8 cellular contexts compared by ENCODE assay signal in genomic region chr16:25257504-25257955, GRCh38. TPM values are rescaled to one million over a fixed set of nuclear protein-coding genes. Genes with fewer than 3 reads are reported as not detected.
A peak's percentile ranks its signal among the peaks of the same experiment; 100 is the strongest.
DNase-seq lines count a peak whose midpoint lies in the region; TF ChIP-seq lines count a peak whose summit lies in the region.

Gene ZKSCAN2, minus strand, starts transcription at chr16:25257845. Its CDS starts 718 bp downstream, at chr16:25257127.

- H2AFZ ChIP-seq in parathyroid adenoma = peak within 1 kb of the TSS; percentile 99

- H3K79me2 ChIP-seq in parathyroid adenoma = peaks cover 2% of the 10 kb centered on the region

- peak in 1 of 2 donors; percentile 81 for TF ChIP-seq EP300 in tibial nerve (IDR thresholded peaks at IDR 0.05)

- WGBS in tibial nerve, 2 donors = 0% methylated on average over 11 to 47 of the region's 65 CpGs

- H3K4me1 ChIP-seq in cardiac muscle cell (ENCODE audit: low read depth) = peaks cover 26% of the 10 kb centered on the region
- peaks cover 18% of the 10 kb centered on the region for H3K4me1 ChIP-seq in parathyroid adenoma
- peaks cover 0 to 39% (median 23%) of the 10 kb centered on the region in 4 donors for H3K4me1 ChIP-seq in tibial nerve

- H3K9ac ChIP-seq in parathyroid adenoma = peak within 1 kb of the TSS; percentile 97

- peaks cover 16% of the 10 kb centered on the region for H3K36me3 ChIP-seq in cardiac muscle cell
- H3K36me3 ChIP-seq in parathyroid adenoma (ENCODE audit: control insufficient read depth, insufficient read depth, low read length) = no peaks in the 10 kb centered on the region
- H3K36me3 ChIP-seq in tibial nerve = peaks cover 0 to 30% (median 0%) of the 10 kb centered on the region in 3 donors

- peak within 1 kb of the TSS; percentile 98 for H3K4me2 ChIP-seq in parathyroid adenoma (ENCODE audit: low read length)

- TF ChIP-seq CTCF in LNCaP clone FGC (IDR thresholded peaks at IDR 0.05; ENCODE audit: control insufficient read depth, extremely low read depth, insufficient read depth) (no peak), cardiac muscle cell (IDR thresholded peaks at IDR 0.05; ENCODE audit: low read depth, low read length) (no peak), parathyroid adenoma (IDR thresholded peaks at IDR 0.05) (no peak), tibial nerve (IDR thresholded peaks at IDR 0.05) (peak in 1 of 5 experiments; percentile 21)

- H3K27me3 ChIP-seq in cardiac muscle cell = no peaks in the 10 kb centered on the region
- H3K27me3 ChIP-seq in parathyroid adenoma (ENCODE audit: control insufficient read depth, insufficient read depth, low read length) = no peaks in the 10 kb centered on the region
- no peaks in the 10 kb centered on the region for H3K27me3 ChIP-seq in tibial nerve

- H3K27ac ChIP-seq in cardiac muscle cell = peak within 1 kb of the TSS; percentile 99
- peak within 1 kb of the TSS; percentile 98 for H3K27ac ChIP-seq in parathyroid adenoma
- peak within 1 kb of the TSS; percentile 97 for H3K27ac ChIP-seq in tibial nerve

- H3K4me3 ChIP-seq in LNCaP clone FGC (ENCODE audit: low read depth, low read length) = peak within 1 kb of the TSS; percentile 66
- peak within 1 kb of the TSS; percentile 49 for H3K4me3 ChIP-seq in cardiac muscle cell
- peak within 1 kb of the TSS; percentile 91 for H3K4me3 ChIP-seq in parathyroid adenoma (ENCODE audit: low read depth, low read length)
- peak within 1 kb of the TSS; percentile 69 to 91 (median 79) for H3K4me3 ChIP-seq in tibial nerve

- no peaks in the 10 kb centered on the region for H3K9me3 ChIP-seq in cardiac muscle cell (ENCODE audit: low read depth)
- no peaks in the 10 kb centered on the region for H3K9me3 ChIP-seq in parathyroid adenoma (ENCODE audit: control insufficient read depth, low read length)
- H3K9me3 ChIP-seq in tibial nerve = no peaks in the 10 kb centered on the region

- DNase-seq in GM03348 (ENCODE audit: low spot score) = peak; percentile 98
- DNase-seq in GOT3 (lab: John Stamatoyannopoulos, UW) = peak; percentile 63
- DNase-seq in LNCaP clone FGC (ENCODE audit: low read depth) = peak; percentile 61
- DNase-seq in SKM-1 treated with dmso at 0.1 percent for 144 hours (lab: John Stamatoyannopoulos, UW; ENCODE audit: unreplicated experiment) = peak; percentile 79
- DNase-seq in activated naive CD8-positive, alpha-beta T cell treated with anti-CD3 and anti-CD28 coated beads, Interleukin-2, amount 50 U/mL, for 16 hours (ENCODE audit: low read depth, low spot score) = peak; percentile 61
- peak; percentile 93 to 94 for DNase-seq in cardiac muscle cell (ENCODE audit: low read depth in 1 of 2, low spot score in 1 of 2)
- DNase-seq in tibial nerve (ENCODE audit: low spot score in 2 of 2) = peak; percentile 73 to 81

- TF ChIP-seq POLR2A in tibial nerve (IDR thresholded peaks at IDR 0.05) = peak; percentile 73 to 82

RNA-seq across cellular contexts. Expression of gene ZKSCAN2, which starts in this region (rescaled TPM):
- total RNA-seq in cardiac muscle cell (10.3 and 11.4 TPM in 2 replicates), tibial nerve (1 to 10 TPM; 2.0 to 5.0 (median 4.0) TPM)
- 4.8 and 6.8 TPM in 2 replicates for polyA plus RNA-seq in cardiac muscle cell

Comparison
In these comparisons a context has a peak if more than half of its experiments do, and no peak if none do; other contexts are left out.
1. Peak in every context shown above with its lines: DNase-seq, H3K4me3 ChIP-seq and H3K27ac ChIP-seq.